In genomic region chr17:7314719-7315569, GRCh38 we compare ENCODE assay signal across 8 cellular contexts. TPM values are rescaled to one million over a fixed set of nuclear protein-coding genes. Genes with fewer than 3 reads are reported as not detected.
A peak's percentile ranks its signal among the peaks of the same experiment; 100 is the strongest.
DNase-seq lines count a peak whose midpoint lies in the region; ATAC-seq, FAIRE-seq and TF ChIP-seq lines count a peak whose summit lies in the region.

Gene GPS2, minus strand, starts transcription at chr17:7315360. Its CDS starts 308 bp downstream, at chr17:7315052.

- peaks cover 8% of the 10 kb centered on the region for H3K9me1 ChIP-seq in K562 (ENCODE audit: control insufficient read depth, insufficient read depth, low read length)

- FAIRE-seq in K562 (lab: Jason Lieb, UNC) = peak; percentile 77

- WGBS in K562 (ENCODE audit: insufficient coverage, low coverage, missing lambda C conversion rate) = 0% methylated on average over 33 of the region's 95 CpGs

- peak; percentile 67 for ATAC-seq in GM18505 (IDR thresholded peaks at IDR 0.05; ENCODE audit: unreplicated experiment)
- ATAC-seq in HG02870 (IDR thresholded peaks at IDR 0.05; ENCODE audit: unreplicated experiment) = peak; percentile 71
- ATAC-seq in K562 = peak; percentile 81

- no peak for TF ChIP-seq CTCF in K562 (IDR thresholded peaks at IDR 0.05 in 2 of 3, conservative IDR thresholded peaks at IDR 0.05 in 1 of 3; ENCODE audit: insufficient read depth in 2 of 3, low read depth in 1 of 3, low read length in 3 of 3)
- TF ChIP-seq CTCF in retinal pigment epithelial cell (conservative IDR thresholded peaks at IDR 0.05; ENCODE audit: low read depth, low read length) = no peak

- DNase-seq in NCI-H1930 (lab: John Stamatoyannopoulos, UW) = peak; percentile 80 to 87
- DNase-seq in UCSD-AML1 (lab: John Stamatoyannopoulos, UW; ENCODE audit: unreplicated experiment) = peak; percentile 85
- peak; percentile 77 to 89 (median 82) for DNase-seq in K562 (ENCODE audit: extremely low read depth in 1 of 4, low spot score in 3 of 4)
- peak; percentile 36 to 96 (median 86) for DNase-seq in hypothalamus (lab: John Stamatoyannopoulos, UW)
- DNase-seq in retinal pigment epithelial cell (ENCODE audit: low read depth) = no peak
- DNase-seq in OCI-M2 (lab: John Stamatoyannopoulos, UW; ENCODE audit: unreplicated experiment) = no peak

- H3K36me3 ChIP-seq in K562 (ENCODE audit: control insufficient read depth, insufficient read depth, low read length) = peaks cover 71% of the 10 kb centered on the region

- H4K20me1 ChIP-seq in K562 (replicated peaks; ENCODE audit: control insufficient read depth, insufficient read depth, low read length) = peaks cover 23% of the 10 kb centered on the region

- peak within 1 kb of the TSS; percentile 75 for H3K27ac ChIP-seq in K562 (ENCODE audit: extremely low read depth, low read depth, low read length)

- BruUV-seq in K562 (replicated peaks; lab: Mats Ljungman, UMichigan) = no TSS peak

- CTCF ChIA-PET in K562 (lab: Yijun Ruan, JAX; ENCODE audit: low intra/inter-chr PET ratio) = interaction anchor here (0.8 kb wide), 1 partner anchor 35 kb away, joined by 3 read pairs; no protein-coding TSS in a partner anchor

- H3K4me3 ChIP-seq in K562 = peak within 1 kb of the TSS; percentile 93
- H3K4me3 ChIP-seq in retinal pigment epithelial cell (ENCODE audit: low read length) = peak within 1 kb of the TSS; percentile 77

- TF ChIP-seq POLR2A in GM18505 (IDR thresholded peaks at IDR 0.05; ENCODE audit: borderline replicate concordance, extremely low read depth, insufficient read depth, insufficient read length) (peak; percentile 84), K562 (conservative IDR thresholded peaks at IDR 0.05) (peak; percentile 73)

- TF ChIP-seq EP300 in K562 (IDR thresholded peaks at IDR 0.05; ENCODE audit: low read length) = no peak

- no peaks in the 10 kb centered on the region for H3K27me3 ChIP-seq in K562 (ENCODE audit: control insufficient read depth in 2 of 2, insufficient read depth in 2 of 2, low read length in 2 of 2)

- H3K79me2 ChIP-seq in K562 (ENCODE audit: control insufficient read depth, insufficient read depth, low read length) = peaks cover 29% of the 10 kb centered on the region

- peaks cover 14 to 29% of the 10 kb centered on the region in 2 experiments for H3K4me1 ChIP-seq in K562 (replicated peaks in 1 of 2; ENCODE audit: control insufficient read depth in 2 of 2, insufficient read depth in 2 of 2, low read length in 2 of 2)

- intact Hi-C loops in K562 (cut with micrococcal nuclease) = no loop called here

- H3K4me2 ChIP-seq in K562 (ENCODE audit: insufficient read depth, low read length) = peak within 1 kb of the TSS; percentile 86

- in situ Hi-C loops in K562 (cut with MboI) = no loop called here

- peak within 1 kb of the TSS; percentile 74; the same call in 1 of the 2 replicates for H2AFZ ChIP-seq in K562 (ENCODE audit: low read depth, low read length)

- POLR2A ChIA-PET in K562 (lab: Yijun Ruan, JAX) = interaction anchor here (0.5 to 2.6 kb wide), 11 partner anchors 14 to 266 kb away, joined by 3 to 21 read pairs (median 4); partner anchors contain the start of genes NEURL4 and SLC2A4

- no peak for TF ChIP-seq RAD21 in K562 (CRISPR knock-in tag; conservative IDR thresholded peaks at IDR 0.05 in 1 of 2, IDR thresholded peaks at IDR 0.05 in 1 of 2)

- peak within 1 kb of the TSS; percentile 67 to 94 for H3K9ac ChIP-seq in K562 (ENCODE audit: insufficient read depth in 1 of 2, low read depth in 2 of 2, low read length in 2 of 2)

- H3K9me3 ChIP-seq in K562 (replicated peaks; ENCODE audit: control insufficient read depth, insufficient read depth, low read depth, low read length) = no peaks in the 10 kb centered on the region

TF ChIP-seq in K562, 482 proteins besides CTCF, POLR2A, EP300 and RAD21 (continues in another document):
- TF ChIP-seq NBN (IDR thresholded peaks at IDR 0.05; ENCODE audit: low read depth) (no peak), ZNF609 (CRISPR knock-in tag; IDR thresholded peaks at IDR 0.05; ENCODE audit: borderline replicate concordance) (no peak), PYGO2 (tag; IDR thresholded peaks at IDR 0.05) (no peak), RBBP5 (IDR thresholded peaks at IDR 0.05; ENCODE audit: borderline replicate concordance, insufficient read depth, low read length, poor library complexity, severe bottlenecking) (peak; percentile 70), SP1 (CRISPR knock-in tag; IDR thresholded peaks at IDR 0.05) (no peak), ZNF589 (CRISPR knock-in tag; IDR thresholded peaks at IDR 0.05; ENCODE audit: low read depth) (no peak), SRSF7 (optimal IDR thresholded peaks at IDR 0.05; ENCODE audit: low read depth, low read length) (no peak), CXXC5 (CRISPR knock-in tag; IDR thresholded peaks at IDR 0.05) (peak; percentile 87), MECOM (CRISPR knock-in tag; IDR thresholded peaks at IDR 0.05) (no peak), TAF15 (IDR thresholded peaks at IDR 0.05; ENCODE audit: low read depth, low read length) (no peak)
- TF ChIP-seq, protein P1, sequence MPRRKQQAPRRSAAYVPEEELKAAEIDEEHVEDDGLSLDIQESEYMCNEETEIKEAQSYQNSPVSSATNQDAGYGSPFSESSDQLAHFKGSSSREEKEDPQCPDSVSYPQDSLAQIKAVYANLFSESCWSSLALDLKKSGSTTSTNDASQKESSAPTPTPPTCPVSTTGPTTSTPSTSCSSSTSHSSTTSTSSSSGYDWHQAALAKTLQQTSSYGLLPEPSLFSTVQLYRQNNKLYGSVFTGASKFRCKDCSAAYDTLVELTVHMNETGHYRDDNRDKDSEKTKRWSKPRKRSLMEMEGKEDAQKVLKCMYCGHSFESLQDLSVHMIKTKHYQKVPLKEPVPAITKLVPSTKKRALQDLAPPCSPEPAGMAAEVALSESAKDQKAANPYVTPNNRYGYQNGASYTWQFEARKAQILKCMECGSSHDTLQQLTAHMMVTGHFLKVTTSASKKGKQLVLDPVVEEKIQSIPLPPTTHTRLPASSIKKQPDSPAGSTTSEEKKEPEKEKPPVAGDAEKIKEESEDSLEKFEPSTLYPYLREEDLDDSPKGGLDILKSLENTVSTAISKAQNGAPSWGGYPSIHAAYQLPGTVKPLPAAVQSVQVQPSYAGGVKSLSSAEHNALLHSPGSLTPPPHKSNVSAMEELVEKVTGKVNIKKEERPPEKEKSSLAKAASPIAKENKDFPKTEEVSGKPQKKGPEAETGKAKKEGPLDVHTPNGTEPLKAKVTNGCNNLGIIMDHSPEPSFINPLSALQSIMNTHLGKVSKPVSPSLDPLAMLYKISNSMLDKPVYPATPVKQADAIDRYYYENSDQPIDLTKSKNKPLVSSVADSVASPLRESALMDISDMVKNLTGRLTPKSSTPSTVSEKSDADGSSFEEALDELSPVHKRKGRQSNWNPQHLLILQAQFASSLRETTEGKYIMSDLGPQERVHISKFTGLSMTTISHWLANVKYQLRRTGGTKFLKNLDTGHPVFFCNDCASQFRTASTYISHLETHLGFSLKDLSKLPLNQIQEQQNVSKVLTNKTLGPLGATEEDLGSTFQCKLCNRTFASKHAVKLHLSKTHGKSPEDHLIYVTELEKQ (CRISPR knock-in tag; IDR thresholded peaks at IDR 0.05) = no peak

RNA-seq across cellular contexts. Expression of gene GPS2, which starts in this region (rescaled TPM):
- 73.2 and 108 TPM in 2 replicates for total RNA-seq in K562 (2011; cell fraction: chromatin; rRNA removed; ENCODE audit: low replicate concordance)
- total RNA-seq in K562 (2011; cell fraction: nucleolus; rRNA removed) = 55.7 and 69.4 TPM in 2 replicates
- 53.5 and 57.8 TPM in 2 replicates for total RNA-seq in K562 (2011; cell fraction: nucleoplasm; rRNA removed)
- total RNA-seq in K562 (2014; rRNA removed) = 60.5 and 75.7 TPM in 2 replicates
- 35.6 and 37.0 TPM in 2 replicates for total RNA-seq in K562 (2014; rRNA removed; fragmentation: Illumina TruSeq; extraction: Trizol)
- 36.8 and 39.1 TPM in 2 replicates for total RNA-seq in K562 (2015; rRNA removed; fragmentation: Illumina TruSeq; extraction: Trizol)
- 41.8 and 43.7 TPM in 2 replicates for total RNA-seq in K562 (2021)
- polyA plus RNA-seq in K562 (2011; rRNA removed) = 18.4 and 22.4 TPM in 2 replicates
- 29.2 and 52.4 TPM in 2 replicates for polyA plus RNA-seq in K562 (2011; cell fraction: cytosol; rRNA removed)
- 145 and 157 TPM in 2 replicates for polyA plus RNA-seq in K562 (2011; cell fraction: nucleus; rRNA removed)
- 41.9 and 50.7 TPM in 2 replicates for polyA plus RNA-seq in K562 (2012)
- 58.9 and 61.5 TPM in 2 replicates for polyA plus RNA-seq in K562 (2014; fragmentation: Illumina TruSeq; extraction: Trizol)
- polyA plus RNA-seq in K562 (2014; fragmentation: Nextera tagmentation; extraction: Ambion mirVana) = 10 to 100 TPM; 18.3 to 21.1 TPM
- polyA plus RNA-seq in K562 (2014; rRNA removed) = 45.6 and 47.6 TPM in 2 replicates
- polyA minus RNA-seq in K562 (2011; rRNA and poly(A)+ RNA removed) = 9.9 and 16.5 TPM in 2 replicates
- 13.8 and 20.5 TPM in 2 replicates for polyA minus RNA-seq in K562 (2011; cell fraction: cytosol; rRNA and poly(A)+ RNA removed)
- polyA minus RNA-seq in K562 (2011; cell fraction: nucleus; rRNA and poly(A)+ RNA removed) = 25.8 and 29.8 TPM in 2 replicates

Comparison
In these comparisons a context has a peak if more than half of its experiments do, and no peak if none do; other contexts are left out.
1. DNase-seq: peak in NCI-H1930 (2 of 2), UCSD-AML1 (single experiment), K562 (4 of 4) and hypothalamus (51 of 51); none in retinal pigment epithelial cell (single experiment) and OCI-M2 (single experiment).
2. Peak in every context shown above with its lines, with median percentiles within 50 percentile points of each other: ATAC-seq.